Comparison of ENCODE assay signal across 1 cellular context in the genomic region with DNA sequence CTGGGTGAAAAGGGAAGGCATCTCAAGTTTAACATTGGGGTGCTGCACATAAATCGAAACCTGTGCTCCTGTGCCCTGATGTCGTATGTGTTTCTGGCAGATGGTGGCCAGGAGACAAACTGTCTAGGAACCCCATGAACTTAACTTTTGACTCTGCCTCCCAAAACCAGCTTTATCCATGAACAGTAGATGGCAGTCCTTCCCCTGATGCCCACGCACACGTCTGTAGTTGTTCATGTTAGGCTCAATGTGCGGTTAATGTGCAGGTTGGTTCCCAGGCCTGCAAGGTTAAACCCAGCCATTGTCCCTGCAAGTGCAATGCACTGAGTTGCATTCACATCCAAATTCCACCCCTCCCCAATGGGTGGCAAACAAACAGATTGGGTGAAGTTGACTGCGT.
TF ChIP-seq lines count a peak whose summit lies in the region.

No MANE protein-coding gene starts in this region.

TF ChIP-seq in HepG2, 621 proteins besides CTCF, POLR2A, EP300 and RAD21:
- TF ChIP-seq STAG1 (CRISPR knock-in tag; IDR thresholded peaks at IDR 0.05) (peak; percentile 42; the same call in 1 of the 2 replicates), MIXL1 (CRISPR knock-in tag; IDR thresholded peaks at IDR 0.05) (no peak), NFYB (CRISPR knock-in tag; IDR thresholded peaks at IDR 0.05) (no peak), RAD51 (IDR thresholded peaks at IDR 0.05; ENCODE audit: borderline replicate concordance) (no peak), ZNF720 (CRISPR knock-in tag; IDR thresholded peaks at IDR 0.05) (no peak)
- TF ChIP-seq, protein P1, sequence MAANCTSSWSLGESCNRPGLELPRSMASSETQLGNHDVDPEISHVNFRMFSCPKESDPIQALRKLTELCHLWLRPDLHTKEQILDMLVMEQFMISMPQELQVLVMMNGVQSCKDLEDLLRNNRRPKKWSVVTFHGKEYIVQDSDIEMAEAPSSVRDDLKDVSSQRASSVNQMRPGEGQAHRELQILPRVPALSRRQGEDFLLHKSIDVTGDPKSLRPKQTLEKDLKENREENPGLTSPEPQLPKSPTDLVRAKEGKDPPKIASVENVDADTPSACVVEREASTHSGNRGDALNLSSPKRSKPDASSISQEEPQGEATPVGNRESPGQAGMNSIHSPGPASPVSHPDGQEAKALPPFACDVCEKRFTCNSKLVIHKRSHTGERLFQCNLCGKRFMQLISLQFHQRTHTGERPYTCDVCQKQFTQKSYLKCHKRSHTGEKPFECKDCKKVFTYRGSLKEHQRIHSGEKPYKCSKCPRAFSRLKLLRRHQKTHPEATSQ (CRISPR knock-in tag; IDR thresholded peaks at IDR 0.05; ENCODE audit: borderline replicate concordance) = no peak
